In the genomic region with DNA sequence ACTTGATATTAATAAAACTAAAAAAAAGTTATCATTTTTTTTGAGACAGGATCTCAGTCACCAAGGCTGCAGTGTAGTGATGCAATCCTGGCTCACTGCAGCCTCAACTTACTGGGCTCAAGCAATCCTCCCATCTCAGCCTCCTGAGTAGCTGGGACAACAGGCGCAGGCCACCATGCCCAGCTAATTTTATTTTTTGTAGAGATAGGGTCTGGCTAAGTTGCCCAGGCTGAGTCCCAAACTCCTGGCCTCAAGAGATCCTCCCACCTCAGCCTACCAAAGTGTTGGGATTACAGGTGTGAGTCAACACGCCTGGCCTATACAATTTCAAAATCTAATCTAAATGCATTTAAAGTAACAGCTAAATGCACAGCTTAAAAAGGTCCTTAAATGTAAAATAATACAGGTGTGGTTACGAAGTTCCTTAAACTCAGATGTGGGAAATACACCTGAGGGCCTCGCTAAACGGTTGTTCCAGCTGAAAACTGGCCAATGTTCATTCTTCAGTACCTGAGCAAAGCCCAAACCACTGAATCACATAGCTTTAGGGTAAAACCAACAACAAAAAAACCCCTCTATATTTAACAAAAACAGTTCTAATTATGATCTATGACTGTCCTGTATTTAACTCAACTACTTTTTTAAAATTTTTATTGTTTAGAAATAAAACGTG, we compare ENCODE assay signal across 1 cellular context.
TF ChIP-seq lines count a peak whose summit lies in the region.

No MANE protein-coding gene starts in this region.

TF ChIP-seq in WTC11, 78 proteins besides CTCF, POLR2A, EP300 and RAD21 (continued from another document):
- TF ChIP-seq, protein P1, sequence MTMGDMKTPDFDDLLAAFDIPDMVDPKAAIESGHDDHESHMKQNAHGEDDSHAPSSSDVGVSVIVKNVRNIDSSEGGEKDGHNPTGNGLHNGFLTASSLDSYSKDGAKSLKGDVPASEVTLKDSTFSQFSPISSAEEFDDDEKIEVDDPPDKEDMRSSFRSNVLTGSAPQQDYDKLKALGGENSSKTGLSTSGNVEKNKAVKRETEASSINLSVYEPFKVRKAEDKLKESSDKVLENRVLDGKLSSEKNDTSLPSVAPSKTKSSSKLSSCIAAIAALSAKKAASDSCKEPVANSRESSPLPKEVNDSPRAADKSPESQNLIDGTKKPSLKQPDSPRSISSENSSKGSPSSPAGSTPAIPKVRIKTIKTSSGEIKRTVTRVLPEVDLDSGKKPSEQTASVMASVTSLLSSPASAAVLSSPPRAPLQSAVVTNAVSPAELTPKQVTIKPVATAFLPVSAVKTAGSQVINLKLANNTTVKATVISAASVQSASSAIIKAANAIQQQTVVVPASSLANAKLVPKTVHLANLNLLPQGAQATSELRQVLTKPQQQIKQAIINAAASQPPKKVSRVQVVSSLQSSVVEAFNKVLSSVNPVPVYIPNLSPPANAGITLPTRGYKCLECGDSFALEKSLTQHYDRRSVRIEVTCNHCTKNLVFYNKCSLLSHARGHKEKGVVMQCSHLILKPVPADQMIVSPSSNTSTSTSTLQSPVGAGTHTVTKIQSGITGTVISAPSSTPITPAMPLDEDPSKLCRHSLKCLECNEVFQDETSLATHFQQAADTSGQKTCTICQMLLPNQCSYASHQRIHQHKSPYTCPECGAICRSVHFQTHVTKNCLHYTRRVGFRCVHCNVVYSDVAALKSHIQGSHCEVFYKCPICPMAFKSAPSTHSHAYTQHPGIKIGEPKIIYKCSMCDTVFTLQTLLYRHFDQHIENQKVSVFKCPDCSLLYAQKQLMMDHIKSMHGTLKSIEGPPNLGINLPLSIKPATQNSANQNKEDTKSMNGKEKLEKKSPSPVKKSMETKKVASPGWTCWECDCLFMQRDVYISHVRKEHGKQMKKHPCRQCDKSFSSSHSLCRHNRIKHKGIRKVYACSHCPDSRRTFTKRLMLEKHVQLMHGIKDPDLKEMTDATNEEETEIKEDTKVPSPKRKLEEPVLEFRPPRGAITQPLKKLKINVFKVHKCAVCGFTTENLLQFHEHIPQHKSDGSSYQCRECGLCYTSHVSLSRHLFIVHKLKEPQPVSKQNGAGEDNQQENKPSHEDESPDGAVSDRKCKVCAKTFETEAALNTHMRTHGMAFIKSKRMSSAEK (CRISPR knock-in tag; IDR thresholded peaks at IDR 0.05; ENCODE audit: borderline replicate concordance): no peak
- no peak for TF ChIP-seq FOXK1 (CRISPR knock-in tag; IDR thresholded peaks at IDR 0.05)
- TF ChIP-seq ZNF121 (CRISPR knock-in tag; IDR thresholded peaks at IDR 0.05): peak; percentile 45; the same call in 1 of the 2 replicates
